Comparison of ENCODE assay signal across 8 cellular contexts in genomic region chr12:4649358-4649661, GRCh38. TPM values are rescaled to one million over a fixed set of nuclear protein-coding genes. Genes with fewer than 3 reads are reported as not detected.
DNase-seq lines count a peak whose midpoint lies in the region; ATAC-seq and TF ChIP-seq lines count a peak whose summit lies in the region.

No MANE protein-coding gene starts in this region.

- H3K27me3 Mint-ChIP-seq in CD4-positive, alpha-beta memory T cell: no peaks in the 10 kb centered on the region

- H3K9me3 Mint-ChIP-seq in CD4-positive, alpha-beta memory T cell: no peaks in the 10 kb centered on the region

- H2AFZ ChIP-seq in PC-9 (peak overlapping the region; percentile 99), osteoblast (ENCODE audit: low read length) (peak overlapping the region; percentile 96)

- no peaks in the 10 kb centered on the region for H3K9me3 ChIP-seq in CD4-positive, alpha-beta memory T cell (ENCODE audit: control insufficient read depth in 1 of 2, low read length in 2 of 2)
- no peaks in the 10 kb centered on the region for H3K9me3 ChIP-seq in PC-9 (ENCODE audit: insufficient read depth, low read depth)
- H3K9me3 ChIP-seq in osteoblast (ENCODE audit: low read depth, low read length): no peaks in the 10 kb centered on the region

- peaks cover 33% of the 10 kb centered on the region for H3K79me2 ChIP-seq in PC-9 (ENCODE audit: low read depth)
- peaks cover 53% of the 10 kb centered on the region for H3K79me2 ChIP-seq in osteoblast (ENCODE audit: insufficient read depth, low read length)

- no peaks in the 10 kb centered on the region for H3K9me2 ChIP-seq in PC-9 (ENCODE audit: insufficient read depth)

- H3K27ac ChIP-seq in CD4-positive, alpha-beta memory T cell (ENCODE audit: low read depth, low read length): peak overlapping the region; percentile 66
- H3K27ac ChIP-seq in PC-9 (peak overlapping the region; percentile 84), epithelial cell of prostate (peak overlapping the region; percentile 81), osteoblast (ENCODE audit: low read depth, low read length) (peak overlapping the region; percentile 88)

- no peaks in the 10 kb centered on the region for H4K20me1 ChIP-seq in PC-9 (ENCODE audit: insufficient read depth)
- H4K20me1 ChIP-seq in osteoblast (ENCODE audit: insufficient read depth, low read length): peaks cover 4% of the 10 kb centered on the region

- DNase-seq in CD4-positive, alpha-beta memory T cell: no peak
- no peak for DNase-seq in PC-9
- DNase-seq in epithelial cell of prostate (ENCODE audit: low read depth, low spot score): no peak
- DNase-seq in osteoblast (ENCODE audit: insufficient read length, low spot score, missing footprints): no peak
- DNase-seq in DMS 273 (lab: John Stamatoyannopoulos, UW; ENCODE audit: unreplicated experiment): no peak
- no peak for DNase-seq in stimulated activated CD4-positive, alpha-beta T cell treated with anti-CD3 and anti-CD28 coated beads, Interleukin-4, amount 100 ng/mL, for 4 hours

- peak overlapping the region; percentile 91 for H3K4me2 ChIP-seq in PC-9
- peak overlapping the region; percentile 99 for H3K4me2 ChIP-seq in osteoblast (ENCODE audit: insufficient read depth, low read length)

- H3K4me3 ChIP-seq in CD4-positive, alpha-beta memory T cell (ENCODE audit: low read length in 2 of 2): peak overlapping the region; percentile 61 to 94
- H3K4me3 ChIP-seq in PC-9 (peak overlapping the region; percentile 86), osteoblast (ENCODE audit: insufficient read depth, low read length) (peak overlapping the region; percentile 96)

- POLR2A ChIA-PET in CD4-positive, alpha-beta memory T cell (lab: Charles Lee; ENCODE audit: partially characterized antibody): interaction anchor here (0.6 to 1.6 kb wide), 9 partner anchors 9 to 1776 kb away, joined by 3 to 7 read pairs (median 4); partner anchors contain the start of genes RAD51AP1 and TIGAR
- POLR2A ChIA-PET in PC-9 (lab: Charles Lee; ENCODE audit: unreplicated experiment): interaction anchor here (0.6 kb wide), 2 partner anchors 20 to 1250 kb away, joined by 3 read pairs; no protein-coding TSS in a partner anchor

- no TSS peak for BruUV-seq in PC-9 (replicated peaks; lab: Mats Ljungman, UMichigan)

- peak overlapping the region; percentile 92 to 99 (median 96) for H3K4me3 Mint-ChIP-seq in CD4-positive, alpha-beta memory T cell

- intact Hi-C loops in CD4-positive, alpha-beta memory T cell (cut with micrococcal nuclease): loop anchor here (1.0 to 5.0 kb wide), 4 partner anchors 45 to 777 kb away; partner anchors contain the start of genes PARP11 and RAD51AP1
- intact Hi-C loops in PC-9 (cut with micrococcal nuclease; ENCODE audit: unreplicated experiment): loop anchor here (1.0 to 5.0 kb wide), 2 partner anchors 45 to 112 kb away; partner anchors contain the start of gene RAD51AP1

- no peaks in the 10 kb centered on the region for H3F3A ChIP-seq in PC-9 (ENCODE audit: insufficient read depth, low read depth)

- peaks cover 40 to 61% (median 49%) of the 10 kb centered on the region in 4 donors for H3K4me1 Mint-ChIP-seq in CD4-positive, alpha-beta memory T cell

- H3K27ac Mint-ChIP-seq in CD4-positive, alpha-beta memory T cell: peak overlapping the region; percentile 87 to 98 (median 94)

- TF ChIP-seq CTCF in PC-9 (conservative IDR thresholded peaks at IDR 0.05) (no peak), osteoblast (IDR thresholded peaks at IDR 0.05; ENCODE audit: extremely low read depth, low read depth, low read length) (no peak)

- H3K36me3 ChIP-seq in CD4-positive, alpha-beta memory T cell (ENCODE audit: insufficient read depth, low read length): peaks cover 8% of the 10 kb centered on the region
- H3K36me3 ChIP-seq in PC-9 (ENCODE audit: low read depth) (peaks cover 5% of the 10 kb centered on the region; the same call in 1 of the 2 replicates), osteoblast (ENCODE audit: insufficient read depth, low read length) (peaks cover 4% of the 10 kb centered on the region)

- peaks cover 29% of the 10 kb centered on the region for H3K4me1 ChIP-seq in CD4-positive, alpha-beta memory T cell (ENCODE audit: insufficient read depth, low read length)
- H3K4me1 ChIP-seq in PC-9 (replicated peaks; ENCODE audit: insufficient read depth): peaks cover 19% of the 10 kb centered on the region
- H3K4me1 ChIP-seq in osteoblast (ENCODE audit: insufficient read depth, low read length): peaks cover 11% of the 10 kb centered on the region

- ATAC-seq in HG03097 (IDR thresholded peaks at IDR 0.05; ENCODE audit: low FRiP score, unreplicated experiment) (no peak), GM21526 (IDR thresholded peaks at IDR 0.05; ENCODE audit: low FRiP score, unreplicated experiment) (no peak)

- CTCF ChIA-PET in CD4-positive, alpha-beta memory T cell (lab: Charles Lee; ENCODE audit: partially characterized antibody): interaction anchor here (1.0 kb wide), 2 partner anchors 45 to 208 kb away, joined by 4 to 5 read pairs; no protein-coding TSS in a partner anchor
- CTCF ChIA-PET in PC-9 (lab: Charles Lee): interaction anchor here (0.7 to 1.2 kb wide), 2 partner anchors 45 to 1096 kb away, joined by 3 to 7 read pairs; no protein-coding TSS in a partner anchor

- no peaks in the 10 kb centered on the region for H3K27me3 ChIP-seq in CD4-positive, alpha-beta memory T cell (ENCODE audit: insufficient read depth, low read length)
- H3K27me3 ChIP-seq in PC-9 (ENCODE audit: insufficient read depth, low read depth): no peaks in the 10 kb centered on the region
- no peaks in the 10 kb centered on the region for H3K27me3 ChIP-seq in osteoblast (ENCODE audit: insufficient read depth, low read length)

- peaks cover 0 to 20% of the 10 kb centered on the region in 2 donors for H3K36me3 Mint-ChIP-seq in CD4-positive, alpha-beta memory T cell

RNA-seq across cellular contexts. Expression of gene NDUFA9, which starts 0.4 kb away (rescaled TPM):
- 10 to 100 TPM; 55.7 to 58.6 TPM for total RNA-seq in CD4-positive, alpha-beta memory T cell
- polyA plus RNA-seq in CD4-positive, alpha-beta memory T cell: 100 to 1,000 TPM; 134 to 246 TPM
- 139 and 192 TPM in 2 replicates for total RNA-seq in PC-9 (2021)
- 29.0 and 41.3 TPM in 2 replicates for total RNA-seq in osteoblast

RNA-seq across cellular contexts. Expression of gene AKAP3, which starts 0.5 kb away (rescaled TPM):
- total RNA-seq in CD4-positive, alpha-beta memory T cell: 1 to 10 TPM; 5.5 to 6.2 TPM
- 1 to 10 TPM in 1 of 2 donors, under 1 TPM in 1; 0.60 to 1.1 TPM for polyA plus RNA-seq in CD4-positive, alpha-beta memory T cell
- total RNA-seq in PC-9 (2021) (2.1 and 3.0 TPM in 2 replicates), osteoblast (1.5 and 2.2 TPM in 2 replicates)
